33 cellular contexts compared by ENCODE assay signal in genomic region chr18:45849529-45849928, GRCh38. TPM values are rescaled to one million over a fixed set of nuclear protein-coding genes. Genes with fewer than 3 reads are reported as not detected.
DNase-seq lines count a peak whose midpoint lies in the region; ATAC-seq, FAIRE-seq and TF ChIP-seq lines count a peak whose summit lies in the region.
"Had no signal": no experiment of that assay in that cellular context is flagged by ENCODE, and none has a peak within 500 bp of the region (broad histone marks: within the 10 kb centered on the region; RNA-seq: fewer than 3 reads in every experiment).

No MANE protein-coding gene starts in this region.

- no peaks in the 10 kb centered on the region for H4K20me1 ChIP-seq in GM12878 (ENCODE audit: control insufficient read depth, insufficient read depth)

- in situ Hi-C loops in GM12878 (cut with MboI), result no loop called here

- H3K27ac Mint-ChIP-seq in activated T-cell treated with anti-CD3 and anti-CD28 coated beads, Interleukin-2, amount 50 U/mL, for 72 hours, result peak overlapping the region; percentile 15
- H3K27ac Mint-ChIP-seq in stimulated activated naive CD8-positive, alpha-beta T cell treated with anti-CD3 and anti-CD28 coated beads, Interleukin-15, amount 100 ng/mL, for 72 hours, result peak overlapping the region in 1 of 2 donors; percentile 37
- H3K27ac Mint-ChIP-seq: activated CD8-positive, alpha-beta T cell treated with anti-CD3 and anti-CD28 coated beads, Interleukin-2, amount 10 ng/mL, durations not matched to agents 7 days and 5 days had no signal

- SMC1A ChIA-PET in GM12878 (lab: Charles Lee; ENCODE audit: uncharacterized antibody, unreplicated experiment), result interaction anchor here (0.8 to 2.3 kb wide), 3 partner anchors 29 to 161 kb away, joined by 3 to 8 read pairs (median 5); no protein-coding TSS in a partner anchor

- no peaks in the 10 kb centered on the region for H3K79me2 ChIP-seq in GM12878 (ENCODE audit: control insufficient read depth, insufficient read depth, low read length)

- BruUV-seq in GM12878 (replicated peaks; lab: Mats Ljungman, UMichigan), result no TSS peak

- H3K4me3 ChIP-seq in GM12878, result no peak overlapping the region
- H3K4me3 ChIP-seq: dorsolateral prefrontal cortex, HAP-1, ovary, PC-9, right atrium auricular region, SJCRH30, stomach, tibial nerve had no signal

- H3K36me3 ChIP-seq in GM12878 (ENCODE audit: control insufficient read depth in 2 of 2, insufficient read depth in 2 of 2, low read length in 1 of 2), result peaks cover 0 to 5% of the 10 kb centered on the region in 2 experiments; a peak in 3 of 4 replicates
- H3K36me3 ChIP-seq: ovary, SJCRH30 had no signal

- FAIRE-seq in GM12878 (lab: Jason Lieb, UNC) (no peak), RCC 7860 (lab: Jason Lieb, UNC) (no peak)
- FAIRE-seq: astrocyte, G401.6, GM18507, keratinocyte had no signal

- H3K27ac ChIP-seq in GM12878 (ENCODE audit: control insufficient read depth, insufficient read depth), result no peak overlapping the region
- H3K27ac ChIP-seq: dorsolateral prefrontal cortex, KMS-11, ovary, PC-9, right atrium auricular region, SJCRH30, stomach, tibial nerve had no signal

- POLR2A ChIA-PET in GM12878 (lab: Charles Lee), result no interaction called here

- H3K4me1 Mint-ChIP-seq in activated T-cell treated with anti-CD3 and anti-CD28 coated beads, Interleukin-2, amount 50 U/mL, for 72 hours (ENCODE audit: low read depth), result peaks cover 9% of the 10 kb centered on the region
- peaks cover 48% of the 10 kb centered on the region for H3K4me1 Mint-ChIP-seq in stimulated activated naive CD8-positive, alpha-beta T cell treated with anti-CD3 and anti-CD28 coated beads, Interleukin-15, amount 100 ng/mL, for 72 hours

- peak; percentile 17 to 20 for ATAC-seq in activated T-cell treated with anti-CD3 and anti-CD28 coated beads, Interleukin-2, amount 50 U/mL, for 72 hours (replicated peaks in 1 of 2)
- peak; percentile 25 for ATAC-seq in HG02943 (IDR thresholded peaks at IDR 0.05; ENCODE audit: low read depth, unreplicated experiment)
- ATAC-seq in GM12878, result peak; percentile 69
- ATAC-seq in stimulated activated naive CD8-positive, alpha-beta T cell treated with anti-CD3 and anti-CD28 coated beads, Interleukin-15, amount 100 ng/mL, for 72 hours, result peak; percentile 72
- ATAC-seq in HG03378 (IDR thresholded peaks at IDR 0.05; ENCODE audit: unreplicated experiment), result no peak
- ATAC-seq: activated CD8-positive, alpha-beta T cell treated with anti-CD3 and anti-CD28 coated beads, Interleukin-2, amount 10 ng/mL, durations not matched to agents 7 days and 5 days had no signal

- H3K27me3 ChIP-seq in GM12878 (replicated peaks in 1 of 2; ENCODE audit: control insufficient read depth in 2 of 2, insufficient read depth in 2 of 2, low read length in 1 of 2), result no peaks in the 10 kb centered on the region
- H3K27me3 ChIP-seq: dorsolateral prefrontal cortex, ovary, right atrium auricular region, SJCRH30, stomach, tibial nerve had no signal

- no peaks in the 10 kb centered on the region for H3K9me3 Mint-ChIP-seq in activated T-cell treated with anti-CD3 and anti-CD28 coated beads, Interleukin-2, amount 50 U/mL, for 72 hours
- H3K9me3 Mint-ChIP-seq in stimulated activated naive CD8-positive, alpha-beta T cell treated with anti-CD3 and anti-CD28 coated beads, Interleukin-15, amount 100 ng/mL, for 72 hours, result no peaks in the 10 kb centered on the region
- H3K9me3 Mint-ChIP-seq: CD8-positive, alpha-beta memory T cell; nephron progenitor cell had no signal

- no peak for TF ChIP-seq EP300 in GM12878 (IDR thresholded peaks at IDR 0.05; ENCODE audit: borderline replicate concordance in 1 of 2, control insufficient read depth in 1 of 2, low read depth in 2 of 2, low read length in 2 of 2)

- peaks cover 0 to 7% of the 10 kb centered on the region in 2 donors for H3K36me3 Mint-ChIP-seq in activated T-cell treated with anti-CD3 and anti-CD28 coated beads, Interleukin-2, amount 50 U/mL, for 72 hours (ENCODE audit: insufficient read depth in 2 of 2)

- no peak for DNase-seq in activated T-cell treated with anti-CD3 and anti-CD28 coated beads, Interleukin-2, amount 50 U/mL, for 72 hours
- no peak for DNase-seq in activated T-cell treated with anti-CD3 and anti-CD28 coated beads for 4 hours
- peak; percentile 45 for DNase-seq in GM12878 (ENCODE audit: low read depth, low spot score)
- DNase-seq in stimulated activated naive CD8-positive, alpha-beta T cell treated with anti-CD3 and anti-CD28 coated beads, Interleukin-15, amount 100 ng/mL, for 72 hours, result no peak
- DNase-seq in RCC 7860 (ENCODE audit: low spot score), result no peak
- DNase-seq in NCI-H1436 (lab: John Stamatoyannopoulos, UW), result no peak
- DNase-seq: 8988T; activated CD4-positive, alpha-beta T cell treated with anti-CD3 and anti-CD28 coated beads for 1 hour; activated CD8-positive, alpha-beta T cell treated with anti-CD3 and anti-CD28 coated beads, Interleukin-2, amount 10 ng/mL, durations not matched to agents 7 days and 5 days; activated naive CD4-positive, alpha-beta T cell treated with Interleukin-2 at 50 U/mL for 16 hours; activated T-cell treated with anti-CD3 and anti-CD28 coated beads, Interleukin-2, amount 50 U/mL, for 1 hour; CD8-positive, alpha-beta memory T cell; central memory CD4-positive, alpha-beta T cell; dorsolateral prefrontal cortex; NCI-H1436 treated with DMSO at 0.1 percent for 48 hours; NCI-H446 treated with DMSO at 0.1 percent for 48 hours; ovary; PC-9; SJCRH30; stimulated activated CD4-positive, alpha-beta T cell treated with anti-CD3 and anti-CD28 coated beads, Interleukin-2, amount 100 ng/mL, for 48 hours; stomach; T-helper 1 cell had no signal

- no peak overlapping the region for H3K4me2 ChIP-seq in GM12878 (ENCODE audit: control insufficient read depth, insufficient read depth)
- H3K4me2 ChIP-seq: KMS-11, PC-9 had no signal

- CTCF ChIA-PET in GM12878 (lab: Yijun Ruan, JAX), result interaction anchor here (0.6 to 2.7 kb wide), 9 partner anchors 10 to 224 kb away, joined by 3 to 11 read pairs (median 5); no protein-coding TSS in a partner anchor

- no peaks in the 10 kb centered on the region for H3K27me3 Mint-ChIP-seq in activated T-cell treated with anti-CD3 and anti-CD28 coated beads, Interleukin-2, amount 50 U/mL, for 72 hours (ENCODE audit: low read depth)
- H3K27me3 Mint-ChIP-seq in stimulated activated naive CD8-positive, alpha-beta T cell treated with anti-CD3 and anti-CD28 coated beads, Interleukin-15, amount 100 ng/mL, for 72 hours, result no peaks in the 10 kb centered on the region
- H3K27me3 Mint-ChIP-seq: CD8-positive, alpha-beta memory T cell had no signal

- intact Hi-C loops in GM12878 (cut with micrococcal nuclease; ENCODE audit: unreplicated experiment), result no loop called here

- peaks cover 9% of the 10 kb centered on the region; the same call in 1 of the 2 replicates for H3K4me1 ChIP-seq in GM12878 (ENCODE audit: control insufficient read depth, insufficient read depth, low read length)
- H3K4me1 ChIP-seq: HAP-1, right atrium auricular region, SJCRH30, tibial nerve had no signal

- no peak for TF ChIP-seq RAD21 in GM12878 (IDR thresholded peaks at IDR 0.05; ENCODE audit: insufficient read depth, low read depth, low read length)

- H3K9me3 ChIP-seq in GM12878 (replicated peaks; ENCODE audit: control insufficient read depth, insufficient read depth, low read length), result no peaks in the 10 kb centered on the region
- H3K9me3 ChIP-seq: HAP-1, ovary, right atrium auricular region, SJCRH30, stomach, tibial nerve had no signal

- RAD21 ChIA-PET in GM12878 (lab: Charles Lee; ENCODE audit: unreplicated experiment), result no interaction called here

- no peak overlapping the region for H3K9ac ChIP-seq in GM12878 (ENCODE audit: control insufficient read depth, insufficient read depth, low read length)
- H3K9ac ChIP-seq: KMS-11 had no signal

- no peak for TF ChIP-seq CTCF in GM12878 (IDR thresholded peaks at IDR 0.05 in 2 of 3, conservative IDR thresholded peaks at IDR 0.05 in 1 of 3; ENCODE audit: control insufficient read depth in 2 of 3, extremely low read depth in 1 of 3, insufficient read depth in 1 of 3, low read depth in 3 of 3, low read length in 3 of 3)

- TF ChIP-seq POLR2A in GM12878 (IDR thresholded peaks at IDR 0.05; ENCODE audit: low read depth, low read length), result no peak

- H3K4me3 Mint-ChIP-seq in activated T-cell treated with anti-CD3 and anti-CD28 coated beads, Interleukin-2, amount 50 U/mL, for 72 hours, result no peak overlapping the region
- no peak overlapping the region for H3K4me3 Mint-ChIP-seq in stimulated activated naive CD8-positive, alpha-beta T cell treated with anti-CD3 and anti-CD28 coated beads, Interleukin-15, amount 100 ng/mL, for 72 hours
- H3K4me3 Mint-ChIP-seq: activated CD8-positive, alpha-beta T cell treated with anti-CD3 and anti-CD28 coated beads, Interleukin-2, amount 10 ng/mL, durations not matched to agents 7 days and 5 days; nephron progenitor cell had no signal

- H2AFZ ChIP-seq in GM12878 (ENCODE audit: control insufficient read depth, low read depth, low read length), result no peak overlapping the region
- H2AFZ ChIP-seq: PC-9 had no signal

- WGBS in GM12878 (ENCODE audit: insufficient coverage, insufficient replicate concordance, low lambda C conversion rate, missing lambda C conversion rate), result 72% methylated on average over 7 of the region's 7 CpGs

TF ChIP-seq in GM12878, 131 proteins besides CTCF, POLR2A, EP300 and RAD21 (continues in another document):
- no peak for TF ChIP-seq SUPT20H (IDR thresholded peaks at IDR 0.05; ENCODE audit: borderline replicate concordance, control insufficient read depth, low read depth, low read length)
- no peak for TF ChIP-seq CHD2 (IDR thresholded peaks at IDR 0.05; ENCODE audit: borderline replicate concordance, low read depth, low read length)
- no peak for TF ChIP-seq YY1 (IDR thresholded peaks at IDR 0.05; ENCODE audit: low read depth, low read length)

RNA-seq across cellular contexts. Expression of gene SIGLEC15, which starts 24.1 kb away (rescaled TPM):
- not detected for total RNA-seq in activated T-cell treated with anti-CD3 and anti-CD28 coated beads, Interleukin-2, amount 50 U/mL, for 72 hours
- total RNA-seq in GM12878 (2013; cell fraction: nucleolus; rRNA removed), result 0.58 and 1.3 TPM in 2 replicates
- total RNA-seq in GM12878 (2014; rRNA removed) (0.45 TPM in 1 of 2 replicates, not detected in the other), GM12878 (2014; rRNA removed; fragmentation: Illumina TruSeq; extraction: Trizol) (not detected in 2 replicates), GM12878 (2021) (0.21 TPM in 1 of 2 replicates, not detected in the other)
- polyA plus RNA-seq in GM12878 (2011; ENCODE audit: low read depth), result not detected
- polyA plus RNA-seq in GM12878 (2011; rRNA removed) (not detected in 2 replicates), GM12878 (2014; fragmentation: Illumina TruSeq; extraction: Trizol) (not detected in 2 replicates), GM12878 (2014; fragmentation: Nextera tagmentation; extraction: Ambion mirVana) (not detected), GM12878 (2014; rRNA removed) (0.03 TPM in 1 of 2 replicates, not detected in the other), GM12878 (2016; fragmentation: Nextera tagmentation; extraction: Ambion mirVana) (under 1 TPM in 1 of 2 experiments, not detected in 1; 0.09 TPM)
- not detected in 2 replicates for polyA plus RNA-seq in GM12878 (2011; cell fraction: cytosol; rRNA removed)
- polyA plus RNA-seq in GM12878 (2011; cell fraction: nucleus; rRNA removed), result not detected in 2 replicates
- 0.51 TPM in 1 of 2 replicates, not detected in the other for polyA plus RNA-seq in GM12878 (2012)
- polyA minus RNA-seq in GM12878 (2011; rRNA and poly(A)+ RNA removed), result not detected in 2 replicates
- polyA minus RNA-seq in GM12878 (2011; cell fraction: cytosol; rRNA and poly(A)+ RNA removed), result not detected in 2 replicates
- not detected in 2 replicates for polyA minus RNA-seq in GM12878 (2011; cell fraction: nucleus; rRNA and poly(A)+ RNA removed)
- total RNA-seq: activated CD8-positive, alpha-beta T cell treated with anti-CD3 and anti-CD28 coated beads, Interleukin-2, amount 10 ng/mL, durations not matched to agents 7 days and 5 days; CD8-positive, alpha-beta memory T cell had no signal
- polyA plus RNA-seq: keratinocyte had no signal
